Comparison of ENCODE assay signal across 15 cellular contexts in genomic region chr2:71461304-71461671, GRCh38. TPM values are rescaled to one million over a fixed set of nuclear protein-coding genes. Genes with fewer than 3 reads are reported as not detected.
DNase-seq lines count a peak whose midpoint lies in the region; ATAC-seq, FAIRE-seq and TF ChIP-seq lines count a peak whose summit lies in the region.
"Had no signal": no experiment of that assay in that cellular context is flagged by ENCODE, and none has a peak within 500 bp of the region (broad histone marks: within the 10 kb centered on the region; RNA-seq: fewer than 3 reads in every experiment).

No MANE protein-coding gene starts in this region.

- TF ChIP-seq CTCF in heart right ventricle (IDR thresholded peaks at IDR 0.05): no peak
- no peak for TF ChIP-seq CTCF in heart left ventricle (IDR thresholded peaks at IDR 0.05)
- no peak for TF ChIP-seq CTCF in WERI-Rb-1 (IDR thresholded peaks at IDR 0.05; ENCODE audit: low read depth, low read length)
- TF ChIP-seq CTCF in right lobe of liver (IDR thresholded peaks at IDR 0.05): no peak
- TF ChIP-seq CTCF in D721Med (IDR thresholded peaks at IDR 0.05; ENCODE audit: insufficient read depth, missing control alignments): no peak

- H3K27me3 ChIP-seq in heart right ventricle (peaks cover 0 to 20% (median 0%) of the 10 kb centered on the region in 7 donors), heart left ventricle (no peaks in the 10 kb centered on the region), WERI-Rb-1 (ENCODE audit: insufficient read depth, low read depth, severe bottlenecking) (no peaks in the 10 kb centered on the region), right lobe of liver (no peaks in the 10 kb centered on the region), small intestine (ENCODE audit: control insufficient read depth in 2 of 2, insufficient read depth in 2 of 2, low read length in 2 of 2) (peaks cover 4 to 8% of the 10 kb centered on the region in 2 donors)

- peak overlapping the region in 6 of 10 donors; percentile 17 to 92 (median 68) for H3K27ac ChIP-seq in heart right ventricle
- peak overlapping the region in 6 of 12 donors; percentile 31 to 92 (median 72) for H3K27ac ChIP-seq in heart left ventricle
- H3K27ac ChIP-seq in WERI-Rb-1: peak overlapping the region; percentile 76
- H3K27ac ChIP-seq in right lobe of liver: peak overlapping the region in 2 of 3 donors; percentile 53 to 70
- H3K27ac ChIP-seq in small intestine (ENCODE audit: low read depth in 1 of 2, low read length in 1 of 2): no peak overlapping the region

- ATAC-seq in heart right ventricle (no peak), heart left ventricle (no peak), right lobe of liver (peak; percentile 24 to 59 (median 52)), GM18517 (IDR thresholded peaks at IDR 0.05; ENCODE audit: unreplicated experiment) (no peak)

- no peak for FAIRE-seq in small intestine (lab: Jason Lieb, UNC)
- FAIRE-seq in D721Med (lab: Jason Lieb, UNC): no peak

- DNase-seq in heart right ventricle (no peak), heart left ventricle (no peak), WERI-Rb-1 (no peak), right lobe of liver (peak in 2 of 3 donors; percentile 71 to 73), small intestine (peak; percentile 22), D721Med (ENCODE audit: insufficient read length, low spot score) (no peak), GM19238 (ENCODE audit: insufficient read length, low spot score) (no peak)
- DNase-seq: 8988T, DMS 273 treated with DMSO at 0.1 percent for 48 hours, DND-41, NCI-H2081 treated with DMSO at 0.1 percent for 48 hours, NCI-H748 treated with DMSO at 0.1 percent for 48 hours, SIG-M5 had no signal

- H3K36me3 ChIP-seq in heart right ventricle (peaks cover 0 to 3% (median 0%) of the 10 kb centered on the region in 9 donors), heart left ventricle (no peaks in the 10 kb centered on the region), WERI-Rb-1 (no peaks in the 10 kb centered on the region), right lobe of liver (no peaks in the 10 kb centered on the region), small intestine (ENCODE audit: control insufficient read depth in 2 of 2, insufficient read depth in 2 of 2, low read length in 2 of 2) (no peaks in the 10 kb centered on the region)

- H3K4me3 ChIP-seq in heart right ventricle (no peak overlapping the region), heart left ventricle (no peak overlapping the region), WERI-Rb-1 (ENCODE audit: low read depth, low read length) (peak overlapping the region; percentile 17), right lobe of liver (no peak overlapping the region), small intestine (ENCODE audit: low read depth in 1 of 2, low read length in 2 of 2) (no peak overlapping the region)
- H3K4me3 ChIP-seq: K562 had no signal

- no peak for TF ChIP-seq POLR2A in heart left ventricle (IDR thresholded peaks at IDR 0.05)
- no peak for TF ChIP-seq POLR2A in right lobe of liver (IDR thresholded peaks at IDR 0.05)

- intact Hi-C loops in heart right ventricle (cut with DNase I): loop anchor here in 7 of 10 donors (1.0 to 5.0 kb wide), 4 partner anchors 46 to 51 kb away; no protein-coding TSS in a partner anchor
- intact Hi-C loops in heart left ventricle (cut with DNase I): loop anchor here in 7 of 10 donors (1.0 to 5.0 kb wide), 3 partner anchors 46 to 50 kb away; no protein-coding TSS in a partner anchor
- intact Hi-C loops in right lobe of liver (cut with DNase I): no loop called here

- 31 to 36% methylated on average over 5 of the region's 5 CpGs for WGBS in heart right ventricle, 2 donors
- 31 to 41% (median 34%) methylated on average over 5 of the region's 5 CpGs for WGBS in heart left ventricle, 4 donors
- 51% methylated on average over 5 of the region's 5 CpGs for WGBS in right lobe of liver (ENCODE audit: insufficient coverage, low coverage, low lambda C conversion rate, missing lambda C conversion rate)
- WGBS in small intestine, 3 donors: 14 to 39% (median 36%) methylated on average over 5 of the region's 5 CpGs

- H3K4me1 ChIP-seq in heart right ventricle: peaks cover 11 to 92% (median 73%) of the 10 kb centered on the region in 9 donors
- peaks cover 0 to 84% (median 63%) of the 10 kb centered on the region in 12 donors for H3K4me1 ChIP-seq in heart left ventricle
- H3K4me1 ChIP-seq in right lobe of liver: peaks cover 0 to 56% (median 21%) of the 10 kb centered on the region in 4 donors
- no peaks in the 10 kb centered on the region for H3K4me1 ChIP-seq in small intestine (ENCODE audit: control insufficient read depth in 2 of 2, insufficient read depth in 1 of 2, low read depth in 1 of 2, low read length in 1 of 2)

- H3K9me3 ChIP-seq in heart right ventricle: no peaks in the 10 kb centered on the region
- H3K9me3 ChIP-seq in heart left ventricle: peaks cover 0 to 9% (median 0%) of the 10 kb centered on the region in 12 donors
- H3K9me3 ChIP-seq in WERI-Rb-1 (ENCODE audit: severe bottlenecking): peaks cover 23% of the 10 kb centered on the region
- H3K9me3 ChIP-seq in right lobe of liver: no peaks in the 10 kb centered on the region
- H3K9me3 ChIP-seq in small intestine (ENCODE audit: control insufficient read depth, low read depth): no peaks in the 10 kb centered on the region

RNA-seq across cellular contexts. Expression of gene DYSF, which starts 7.9 kb away (rescaled TPM):
- total RNA-seq in heart right ventricle (100 to 1,000 TPM in 1 of 10 donors, 10 to 100 TPM in 9; 48.3 to 100 (median 71.9) TPM), heart left ventricle (10 to 100 TPM; 51.8 to 99.9 (median 80.4) TPM), right lobe of liver (10 to 100 TPM; 21.8 to 55.0 (median 32.9) TPM)
- polyA plus RNA-seq in heart right ventricle (10 to 100 TPM; 20.6 to 29.8 TPM), heart left ventricle (10 to 100 TPM; 25.5 to 33.6 TPM), small intestine (1 to 10 TPM in 2 of 3 donors, under 1 TPM in 1; 0.67 to 5.0 (median 1.9) TPM)

Comparison
In these comparisons a context has a peak if more than half of its experiments do, and no peak if none do; other contexts are left out.
1. ATAC-seq: peak in right lobe of liver (4 of 4); none in heart right ventricle (0 of 8), heart left ventricle (0 of 4) and GM18517 (single experiment).
2. DNase-seq: peak in right lobe of liver (2 of 3) and small intestine (single experiment); none in heart right ventricle (0 of 2), heart left ventricle (0 of 5), WERI-Rb-1 (single experiment), D721Med (single experiment) and GM19238 (single experiment).
3. H3K27ac ChIP-seq: peak in heart right ventricle (6 of 10), WERI-Rb-1 (single experiment) and right lobe of liver (2 of 3); none in small intestine (0 of 2).
4. intact Hi-C loops: an anchor here in heart right ventricle (1.0 to 5.0 kb wide) and heart left ventricle (1.0 to 5.0 kb wide); none called in right lobe of liver.